1 cellular context compared by ENCODE assay signal in the genomic region with DNA sequence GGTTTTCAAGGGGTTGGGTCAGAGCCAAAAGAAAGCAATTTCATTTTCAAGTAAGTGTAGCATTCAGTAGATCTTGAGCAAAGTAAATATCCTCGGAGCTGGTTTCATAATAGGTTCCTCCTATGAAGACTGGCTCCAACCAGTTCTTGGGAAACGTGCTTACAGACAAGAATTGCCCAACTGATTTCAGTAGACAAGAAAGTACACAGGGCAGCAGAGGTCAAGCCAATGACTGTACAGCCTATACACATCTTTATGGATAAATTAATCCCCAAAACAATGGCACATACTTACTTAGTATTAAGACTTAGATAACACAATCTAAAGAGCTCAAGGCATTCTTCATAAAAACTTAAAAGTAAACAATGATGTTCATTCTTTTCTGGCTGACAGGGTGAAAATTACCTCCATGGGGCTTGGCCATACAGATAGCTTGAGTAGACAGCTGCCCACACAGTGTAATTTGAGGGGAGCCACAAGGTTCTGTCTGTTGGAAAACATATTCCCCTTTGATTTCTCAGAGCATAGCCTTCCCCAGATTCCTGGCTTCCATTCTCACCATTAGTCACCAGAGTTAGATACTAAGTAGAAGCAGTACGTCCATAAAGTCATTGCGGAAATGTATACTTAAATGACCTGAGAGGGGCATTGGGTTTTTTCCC.
TF ChIP-seq lines count a peak whose summit lies in the region.

No MANE protein-coding gene starts in this region.

TF ChIP-seq in K562, 482 proteins besides CTCF, POLR2A, EP300 and RAD21 (continued from another document and continues in another):
- TF ChIP-seq ARID1B (IDR thresholded peaks at IDR 0.05) (peak; percentile 26; the same call in 1 of the 2 replicates), HDAC8 (tag; IDR thresholded peaks at IDR 0.05) (no peak), SLC30A9 (CRISPR knock-in tag; IDR thresholded peaks at IDR 0.05) (no peak), ATF7 (IDR thresholded peaks at IDR 0.05) (no peak), BMI1 (IDR thresholded peaks at IDR 0.05; ENCODE audit: low read length) (no peak), RFX5 (IDR thresholded peaks at IDR 0.05; ENCODE audit: low read depth, low read length) (no peak), BDP1 (IDR thresholded peaks at IDR 0.05; ENCODE audit: insufficient read depth, insufficient read length) (no peak), MAFK (IDR thresholded peaks at IDR 0.05; ENCODE audit: low read length) (no peak), TRIM24 (IDR thresholded peaks at IDR 0.05) (peak; percentile 10 to 68; a peak in 1 of 4 replicates), ZNF224 (CRISPR knock-in tag; IDR thresholded peaks at IDR 0.05) (no peak), SOX6 (IDR thresholded peaks at IDR 0.05) (peak; percentile 66; the same call in 1 of the 2 replicates), HINFP (tag; conservative IDR thresholded peaks at IDR 0.05; ENCODE audit: low read depth) (no peak), KAT8 (IDR thresholded peaks at IDR 0.05; ENCODE audit: low read depth) (no peak), NR2F6 (CRISPR knock-in tag; IDR thresholded peaks at IDR 0.05) (no peak), FUS (optimal IDR thresholded peaks at IDR 0.05; ENCODE audit: low read depth, low read length) (no peak), GABPB2 (CRISPR knock-in tag; conservative IDR thresholded peaks at IDR 0.05) (no peak), TEAD1 (CRISPR knock-in tag; IDR thresholded peaks at IDR 0.05) (no peak), HCFC1 (IDR thresholded peaks at IDR 0.05; ENCODE audit: low read depth, low read length) (no peak), HMG20A (CRISPR knock-in tag; conservative IDR thresholded peaks at IDR 0.05) (no peak), MYC (IDR thresholded peaks at IDR 0.05; ENCODE audit: low read depth, low read length) (peak; percentile 58), MYC (CRISPR knock-in tag; IDR thresholded peaks at IDR 0.05; ENCODE audit: borderline replicate concordance, low read depth) (no peak), CUX1 (CRISPR knock-in tag; IDR thresholded peaks at IDR 0.05) (no peak), ZNF444 (CRISPR knock-in tag; IDR thresholded peaks at IDR 0.05) (no peak), NR2C2 (CRISPR knock-in tag; IDR thresholded peaks at IDR 0.05) (no peak), NR2C2 (tag; IDR thresholded peaks at IDR 0.05) (peak; percentile 58), PTBP1 (IDR thresholded peaks at IDR 0.05; ENCODE audit: low read depth, low read length) (no peak), ZNF586 (CRISPR knock-in tag; conservative IDR thresholded peaks at IDR 0.05) (no peak), NR4A1 (CRISPR knock-in tag; IDR thresholded peaks at IDR 0.05) (no peak), NR4A1 (tag; IDR thresholded peaks at IDR 0.05) (no peak), CBX2 (IDR thresholded peaks at IDR 0.05; ENCODE audit: insufficient read depth, low read length, poor library complexity, severe bottlenecking) (no peak), PML (IDR thresholded peaks at IDR 0.05; ENCODE audit: low read length) (no peak), TCF15 (CRISPR knock-in tag; IDR thresholded peaks at IDR 0.05) (no peak), CBX8 (IDR thresholded peaks at IDR 0.05; ENCODE audit: borderline replicate concordance, extremely low read depth, low read depth, low read length, poor library complexity, severe bottlenecking) (no peak), FOXP4 (CRISPR knock-in tag; IDR thresholded peaks at IDR 0.05; ENCODE audit: borderline replicate concordance) (no peak), FOXK2 (conservative IDR thresholded peaks at IDR 0.05 in 1 of 2, IDR thresholded peaks at IDR 0.05 in 1 of 2; ENCODE audit: low read depth in 2 of 2) (peak; percentile 22 to 54; a peak in 2 of 4 replicates), NFE2 (IDR thresholded peaks at IDR 0.05; ENCODE audit: low read depth) (no peak)
- TF ChIP-seq, protein P1, sequence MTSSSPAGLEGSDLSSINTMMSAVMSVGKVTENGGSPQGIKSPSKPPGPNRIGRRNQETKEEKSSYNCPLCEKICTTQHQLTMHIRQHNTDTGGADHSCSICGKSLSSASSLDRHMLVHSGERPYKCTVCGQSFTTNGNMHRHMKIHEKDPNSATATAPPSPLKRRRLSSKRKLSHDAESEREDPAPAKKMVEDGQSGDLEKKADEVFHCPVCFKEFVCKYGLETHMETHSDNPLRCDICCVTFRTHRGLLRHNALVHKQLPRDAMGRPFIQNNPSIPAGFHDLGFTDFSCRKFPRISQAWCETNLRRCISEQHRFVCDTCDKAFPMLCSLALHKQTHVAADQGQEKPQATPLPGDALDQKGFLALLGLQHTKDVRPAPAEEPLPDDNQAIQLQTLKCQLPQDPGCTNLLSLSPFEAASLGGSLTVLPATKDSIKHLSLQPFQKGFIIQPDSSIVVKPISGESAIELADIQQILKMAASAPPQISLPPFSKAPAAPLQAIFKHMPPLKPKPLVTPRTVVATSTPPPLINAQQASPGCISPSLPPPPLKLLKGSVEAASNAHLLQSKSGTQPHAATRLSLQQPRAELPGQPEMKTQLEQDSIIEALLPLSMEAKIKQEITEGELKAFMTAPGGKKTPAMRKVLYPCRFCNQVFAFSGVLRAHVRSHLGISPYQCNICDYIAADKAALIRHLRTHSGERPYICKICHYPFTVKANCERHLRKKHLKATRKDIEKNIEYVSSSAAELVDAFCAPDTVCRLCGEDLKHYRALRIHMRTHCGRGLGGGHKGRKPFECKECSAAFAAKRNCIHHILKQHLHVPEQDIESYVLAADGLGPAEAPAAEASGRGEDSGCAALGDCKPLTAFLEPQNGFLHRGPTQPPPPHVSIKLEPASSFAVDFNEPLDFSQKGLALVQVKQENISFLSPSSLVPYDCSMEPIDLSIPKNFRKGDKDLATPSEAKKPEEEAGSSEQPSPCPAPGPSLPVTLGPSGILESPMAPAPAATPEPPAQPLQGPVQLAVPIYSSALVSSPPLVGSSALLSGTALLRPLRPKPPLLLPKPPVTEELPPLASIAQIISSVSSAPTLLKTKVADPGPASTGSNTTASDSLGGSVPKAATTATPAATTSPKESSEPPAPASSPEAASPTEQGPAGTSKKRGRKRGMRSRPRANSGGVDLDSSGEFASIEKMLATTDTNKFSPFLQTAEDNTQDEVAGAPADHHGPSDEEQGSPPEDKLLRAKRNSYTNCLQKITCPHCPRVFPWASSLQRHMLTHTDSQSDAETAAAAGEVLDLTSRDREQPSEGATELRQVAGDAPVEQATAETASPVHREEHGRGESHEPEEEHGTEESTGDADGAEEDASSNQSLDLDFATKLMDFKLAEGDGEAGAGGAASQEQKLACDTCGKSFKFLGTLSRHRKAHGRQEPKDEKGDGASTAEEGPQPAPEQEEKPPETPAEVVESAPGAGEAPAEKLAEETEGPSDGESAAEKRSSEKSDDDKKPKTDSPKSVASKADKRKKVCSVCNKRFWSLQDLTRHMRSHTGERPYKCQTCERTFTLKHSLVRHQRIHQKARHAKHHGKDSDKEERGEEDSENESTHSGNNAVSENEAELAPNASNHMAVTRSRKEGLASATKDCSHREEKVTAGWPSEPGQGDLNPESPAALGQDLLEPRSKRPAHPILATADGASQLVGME (CRISPR knock-in tag; IDR thresholded peaks at IDR 0.05) = no peak
- TF ChIP-seq, protein P2, sequence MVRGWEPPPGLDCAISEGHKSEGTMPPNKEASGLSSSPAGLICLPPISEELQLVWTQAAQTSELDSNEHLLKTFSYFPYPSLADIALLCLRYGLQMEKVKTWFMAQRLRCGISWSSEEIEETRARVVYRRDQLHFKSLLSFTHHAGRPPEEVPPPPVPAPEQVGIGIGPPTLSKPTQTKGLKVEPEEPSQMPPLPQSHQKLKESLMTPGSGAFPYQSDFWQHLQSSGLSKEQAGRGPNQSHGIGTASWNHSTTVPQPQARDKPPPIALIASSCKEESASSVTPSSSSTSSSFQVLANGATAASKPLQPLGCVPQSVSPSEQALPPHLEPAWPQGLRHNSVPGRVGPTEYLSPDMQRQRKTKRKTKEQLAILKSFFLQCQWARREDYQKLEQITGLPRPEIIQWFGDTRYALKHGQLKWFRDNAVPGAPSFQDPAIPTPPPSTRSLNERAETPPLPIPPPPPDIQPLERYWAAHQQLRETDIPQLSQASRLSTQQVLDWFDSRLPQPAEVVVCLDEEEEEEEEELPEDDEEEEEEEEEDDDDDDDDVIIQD (CRISPR knock-in tag; IDR thresholded peaks at IDR 0.05) = no peak
- TF ChIP-seq, protein P3, sequence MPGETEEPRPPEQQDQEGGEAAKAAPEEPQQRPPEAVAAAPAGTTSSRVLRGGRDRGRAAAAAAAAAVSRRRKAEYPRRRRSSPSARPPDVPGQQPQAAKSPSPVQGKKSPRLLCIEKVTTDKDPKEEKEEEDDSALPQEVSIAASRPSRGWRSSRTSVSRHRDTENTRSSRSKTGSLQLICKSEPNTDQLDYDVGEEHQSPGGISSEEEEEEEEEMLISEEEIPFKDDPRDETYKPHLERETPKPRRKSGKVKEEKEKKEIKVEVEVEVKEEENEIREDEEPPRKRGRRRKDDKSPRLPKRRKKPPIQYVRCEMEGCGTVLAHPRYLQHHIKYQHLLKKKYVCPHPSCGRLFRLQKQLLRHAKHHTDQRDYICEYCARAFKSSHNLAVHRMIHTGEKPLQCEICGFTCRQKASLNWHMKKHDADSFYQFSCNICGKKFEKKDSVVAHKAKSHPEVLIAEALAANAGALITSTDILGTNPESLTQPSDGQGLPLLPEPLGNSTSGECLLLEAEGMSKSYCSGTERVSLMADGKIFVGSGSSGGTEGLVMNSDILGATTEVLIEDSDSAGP (CRISPR knock-in tag; IDR thresholded peaks at IDR 0.05) = no peak
- TF ChIP-seq, protein P4, sequence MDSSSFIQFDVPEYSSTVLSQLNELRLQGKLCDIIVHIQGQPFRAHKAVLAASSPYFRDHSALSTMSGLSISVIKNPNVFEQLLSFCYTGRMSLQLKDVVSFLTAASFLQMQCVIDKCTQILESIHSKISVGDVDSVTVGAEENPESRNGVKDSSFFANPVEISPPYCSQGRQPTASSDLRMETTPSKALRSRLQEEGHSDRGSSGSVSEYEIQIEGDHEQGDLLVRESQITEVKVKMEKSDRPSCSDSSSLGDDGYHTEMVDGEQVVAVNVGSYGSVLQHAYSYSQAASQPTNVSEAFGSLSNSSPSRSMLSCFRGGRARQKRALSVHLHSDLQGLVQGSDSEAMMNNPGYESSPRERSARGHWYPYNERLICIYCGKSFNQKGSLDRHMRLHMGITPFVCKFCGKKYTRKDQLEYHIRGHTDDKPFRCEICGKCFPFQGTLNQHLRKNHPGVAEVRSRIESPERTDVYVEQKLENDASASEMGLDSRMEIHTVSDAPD (CRISPR knock-in tag; IDR thresholded peaks at IDR 0.05) = no peak
